Comparison of ENCODE assay signal across 8 cellular contexts in genomic region chrX:49039598-49040375, GRCh38. TPM values are rescaled to one million over a fixed set of nuclear protein-coding genes. Genes with fewer than 3 reads are reported as not detected.
DNase-seq lines count a peak whose midpoint lies in the region; ATAC-seq, FAIRE-seq and TF ChIP-seq lines count a peak whose summit lies in the region.

No MANE protein-coding gene starts in this region.

- peaks cover 0 to 6% (median 0%) of the 10 kb centered on the region in 3 donors for H3K27me3 Mint-ChIP-seq in CD14-positive monocyte (ENCODE audit: low read depth in 3 of 3)

- no peaks in the 10 kb centered on the region for H3K9me3 ChIP-seq in SJSA1 (replicated peaks)
- H3K9me3 ChIP-seq in adipocyte (ENCODE audit: control insufficient read depth, low read length): no peaks in the 10 kb centered on the region
- peaks cover 0 to 8% (median 0%) of the 10 kb centered on the region in 12 donors for H3K9me3 ChIP-seq in heart left ventricle
- no peaks in the 10 kb centered on the region for H3K9me3 ChIP-seq in parathyroid adenoma (ENCODE audit: control insufficient read depth, low read length)

- ATAC-seq in heart left ventricle (peak in 3 of 4 donors; percentile 6 to 16 (median 6)), HG03342 (IDR thresholded peaks at IDR 0.05; ENCODE audit: unreplicated experiment) (no peak)

- TF ChIP-seq CTCF in CD14-positive monocyte (IDR thresholded peaks at IDR 0.05) (no peak), heart left ventricle (IDR thresholded peaks at IDR 0.05) (no peak), parathyroid adenoma (IDR thresholded peaks at IDR 0.05) (no peak)

- H2AFZ ChIP-seq in parathyroid adenoma: no peak overlapping the region

- H3K36me3 Mint-ChIP-seq in CD14-positive monocyte: peaks cover 27 to 44% of the 10 kb centered on the region in 2 donors

- H3K4me1 Mint-ChIP-seq in CD14-positive monocyte: peaks cover 45% of the 10 kb centered on the region

- H3K4me3 ChIP-seq in SJSA1 (peak overlapping the region; percentile 90), adipocyte (ENCODE audit: low read length) (peak overlapping the region; percentile 93), heart left ventricle (peak overlapping the region in 8 of 12 donors; percentile 15 to 99 (median 73)), parathyroid adenoma (ENCODE audit: low read depth, low read length) (no peak overlapping the region)

- peaks cover 53% of the 10 kb centered on the region for H3K36me3 ChIP-seq in SJSA1
- peaks cover 36% of the 10 kb centered on the region for H3K36me3 ChIP-seq in adipocyte (ENCODE audit: control insufficient read depth, insufficient read depth, low read length, severe bottlenecking)
- peaks cover 0 to 42% (median 34%) of the 10 kb centered on the region in 9 donors for H3K36me3 ChIP-seq in heart left ventricle
- H3K36me3 ChIP-seq in parathyroid adenoma (ENCODE audit: control insufficient read depth, insufficient read depth, low read length): no peaks in the 10 kb centered on the region

- peak overlapping the region; percentile 61 to 73 for H3K4me3 Mint-ChIP-seq in CD14-positive monocyte

- peak; percentile 86 for DNase-seq in CD14-positive monocyte (ENCODE audit: low spot score)
- DNase-seq in HUDEP-2 (lab: John Stamatoyannopoulos, UW; ENCODE audit: unreplicated experiment in 76 of 76): peak in 47 of 76 experiments; percentile 0 to 60 (median 28)
- peak; percentile 88 to 93 for DNase-seq in SJSA1 (ENCODE audit: low read depth in 1 of 2, low spot score in 2 of 2)
- peak; percentile 96 for DNase-seq in adipocyte (ENCODE audit: low read depth)
- peak; percentile 59 to 76 (median 69) for DNase-seq in heart left ventricle
- DNase-seq in urothelium cell line (ENCODE audit: low spot score): peak; percentile 84

- intact Hi-C loops in CD14-positive monocyte (cut with micrococcal nuclease) (loop anchor here (5.0 to 10.0 kb wide), 5 partner anchors 37 to 145 kb away; partner anchors contain the start of genes GRIPAP1 (in 2 of the 2), OTUD5 (in 1 of the 2), PIM2 (in 1 of the 2) and PQBP1 (in 1 of the 2)), heart left ventricle (cut with DNase I) (loop anchor here in 6 of 10 donors (5.0 to 10.0 kb wide), 7 partner anchors 37 to 128 kb away; partner anchors contain the start of genes OTUD5 (in 4 of the 6), GRIPAP1 (in 3 of the 6), KCND1 (in 1 of the 6) and PIM2 (in 1 of the 6))

- FAIRE-seq in urothelium cell line (lab: Jason Lieb, UNC): no peak

- H3K27ac Mint-ChIP-seq in CD14-positive monocyte: peak overlapping the region; percentile 88 to 96 (median 91)

- peaks cover 8% of the 10 kb centered on the region for H3K79me2 ChIP-seq in parathyroid adenoma

- peak overlapping the region; percentile 98 for H3K27ac ChIP-seq in SJSA1
- peak overlapping the region in 10 of 12 donors; percentile 50 to 99 (median 80) for H3K27ac ChIP-seq in heart left ventricle
- peak overlapping the region; percentile 64 for H3K27ac ChIP-seq in parathyroid adenoma

- H3K9ac ChIP-seq in adipocyte (ENCODE audit: low read length): peak overlapping the region; percentile 96
- H3K9ac ChIP-seq in parathyroid adenoma: no peak overlapping the region

- TF ChIP-seq POLR2A in heart left ventricle (IDR thresholded peaks at IDR 0.05): no peak

- peaks cover 0 to 16% (median 3%) of the 10 kb centered on the region in 7 donors for H3K9me3 Mint-ChIP-seq in CD14-positive monocyte

- peak overlapping the region; percentile 47 for H3K4me2 ChIP-seq in parathyroid adenoma (ENCODE audit: low read length)

- H3K27me3 ChIP-seq in SJSA1 (replicated peaks): no peaks in the 10 kb centered on the region
- no peaks in the 10 kb centered on the region for H3K27me3 ChIP-seq in adipocyte (replicated peaks; ENCODE audit: control insufficient read depth, insufficient read depth, low read length)
- H3K27me3 ChIP-seq in heart left ventricle: no peaks in the 10 kb centered on the region
- H3K27me3 ChIP-seq in parathyroid adenoma (ENCODE audit: control insufficient read depth, insufficient read depth, low read length): no peaks in the 10 kb centered on the region

- WGBS in heart left ventricle, 4 donors: 17 to 42% (median 26%) methylated on average over 8 to 9 of the region's 9 CpGs

- peaks cover 28% of the 10 kb centered on the region for H3K4me1 ChIP-seq in SJSA1 (replicated peaks)
- H3K4me1 ChIP-seq in adipocyte (ENCODE audit: control insufficient read depth, insufficient read depth, low read length): peaks cover 18% of the 10 kb centered on the region
- H3K4me1 ChIP-seq in heart left ventricle: peaks cover 0 to 31% (median 13%) of the 10 kb centered on the region in 12 donors
- H3K4me1 ChIP-seq in parathyroid adenoma: peaks cover 3% of the 10 kb centered on the region

RNA-seq across cellular contexts. Expression of gene TFE3, which starts 3.4 kb away (rescaled TPM):
- 10 to 100 TPM; 12.8 to 22.0 TPM for polyA plus RNA-seq in CD14-positive monocyte
- total RNA-seq in SJSA1 (2014; rRNA removed; shearing (Covaris generic)): 43.0 and 64.3 TPM in 2 replicates
- 10 to 100 TPM; 14.9 to 61.2 (median 23.6) TPM for total RNA-seq in heart left ventricle
- 10 to 100 TPM; 12.1 to 57.8 TPM for polyA plus RNA-seq in heart left ventricle

RNA-seq across cellular contexts. Expression of gene CCDC120, which starts 19.0 kb away (rescaled TPM):
- polyA plus RNA-seq in CD14-positive monocyte: under 1 TPM in 1 of 2 donors, not detected in 1; 0.11 TPM
- 0.58 TPM in 1 of 2 replicates, not detected in the other for total RNA-seq in SJSA1 (2014; rRNA removed; shearing (Covaris generic))
- total RNA-seq in heart left ventricle: 1 to 10 TPM in 6 of 9 donors, under 1 TPM in 3; 0.48 to 3.3 (median 1.1) TPM
- polyA plus RNA-seq in heart left ventricle: under 1 TPM; 0.95 to 0.97 TPM

RNA-seq across cellular contexts. Expression of gene PRAF2, which starts 34.0 kb away (rescaled TPM):
- polyA plus RNA-seq in CD14-positive monocyte (1 to 10 TPM; 4.1 to 5.5 TPM), heart left ventricle (10 to 100 TPM; 18.7 to 20.7 TPM)
- total RNA-seq in SJSA1 (2014; rRNA removed; shearing (Covaris generic)): 5.0 and 5.6 TPM in 2 replicates
- 10 to 100 TPM in 5 of 9 donors, 1 to 10 TPM in 4; 8.0 to 24.0 (median 10.9) TPM for total RNA-seq in heart left ventricle

RNA-seq across cellular contexts. Expression of gene GRIPAP1, which starts 37.7 kb away (rescaled TPM):
- 10 to 100 TPM in 1 of 2 donors, 1 to 10 TPM in 1; 3.8 to 10.7 TPM for polyA plus RNA-seq in CD14-positive monocyte
- 17.0 and 19.5 TPM in 2 replicates for total RNA-seq in SJSA1 (2014; rRNA removed; shearing (Covaris generic))
- 10 to 100 TPM; 11.4 to 41.6 (median 18.9) TPM for total RNA-seq in heart left ventricle
- polyA plus RNA-seq in heart left ventricle: 10 to 100 TPM; 20.2 to 20.4 TPM

RNA-seq across cellular contexts. Expression of gene WDR45, which starts 39.9 kb away (rescaled TPM):
- polyA plus RNA-seq in CD14-positive monocyte (10 to 100 TPM; 83.1 to 83.8 TPM), heart left ventricle (10 to 100 TPM; 65.1 to 89.9 TPM)
- 9.7 and 21.4 TPM in 2 replicates for total RNA-seq in SJSA1 (2014; rRNA removed; shearing (Covaris generic))
- 10 to 100 TPM; 49.2 to 98.5 (median 68.5) TPM for total RNA-seq in heart left ventricle

Comparison
In these comparisons a context has a peak if more than half of its experiments do, and no peak if none do; other contexts are left out.
1. DNase-seq: peak in every context shown above with its lines; median percentile 96 in adipocyte; 90 in SJSA1; 86 in CD14-positive monocyte; 84 in urothelium cell line; 69 in heart left ventricle; 28 in HUDEP-2.